1 cellular context compared by ENCODE assay signal in genomic region chr2:222470802-222471468, GRCh38.
TF ChIP-seq lines count a peak whose summit lies in the region.

No MANE protein-coding gene starts in this region.

TF ChIP-seq in H1, 55 proteins besides CTCF, POLR2A, EP300 and RAD21:
- TF ChIP-seq, protein P1, sequence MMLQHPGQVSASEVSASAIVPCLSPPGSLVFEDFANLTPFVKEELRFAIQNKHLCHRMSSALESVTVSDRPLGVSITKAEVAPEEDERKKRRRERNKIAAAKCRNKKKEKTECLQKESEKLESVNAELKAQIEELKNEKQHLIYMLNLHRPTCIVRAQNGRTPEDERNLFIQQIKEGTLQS (IDR thresholded peaks at IDR 0.05; ENCODE audit: insufficient read depth, low read depth, low read length) = no peak
